Comparison of ENCODE assay signal across 35 cellular contexts in the genomic region with DNA sequence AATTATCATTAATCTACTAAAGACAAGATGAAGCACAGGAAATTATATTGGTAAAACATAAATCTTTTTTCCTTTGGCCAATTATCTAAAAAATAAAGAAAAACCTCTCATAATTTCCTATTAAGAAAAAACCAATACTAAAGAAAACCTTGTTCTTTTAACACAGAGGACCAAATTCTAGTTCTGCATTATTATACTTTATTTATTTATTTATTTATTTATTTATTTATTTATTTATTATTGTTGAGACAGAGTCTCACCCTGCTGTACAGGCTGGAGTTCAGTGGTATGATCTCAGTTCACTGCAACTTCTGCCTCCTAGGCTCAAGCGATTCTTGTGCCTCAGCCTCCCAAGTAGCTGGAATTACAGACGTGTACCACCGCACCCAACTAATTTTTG.
"Had no signal": no experiment of that assay in that cellular context is flagged by ENCODE, and none has a peak within 500 bp of the region (broad histone marks: within the 10 kb centered on the region; RNA-seq: fewer than 3 reads in every experiment).

No MANE protein-coding gene starts in this region.

- H3K4me3 ChIP-seq: MG63 had no signal

- DNase-seq: Karpas-422, Kasumi-1, MG63, MM.1S, MV-4-11, NCI-H1048, NCI-H1092, NCI-H1092 treated with DMSO at 0.1 percent for 48 hours, NCI-H1105, NCI-H1105 treated with DMSO at 0.1 percent for 48 hours, NCI-H1417, NCI-H1417 treated with DMSO at 0.1 percent for 48 hours, NCI-H1436, NCI-H1436 treated with DMSO at 0.1 percent for 48 hours, NCI-H146, NCI-H1694, NCI-H1694 treated with DMSO at 0.1 percent for 48 hours, NCI-H187, NCI-H187 treated with DMSO at 0.1 percent for 48 hours, NCI-H1930, NCI-H2029, NCI-H2029 treated with DMSO at 0.1 percent for 48 hours, NCI-H2081, NCI-H2081 treated with DMSO at 0.1 percent for 48 hours, NCI-H2107, NCI-H2171, NCI-H2171 treated with DMSO at 0.1 percent for 48 hours, NCI-H2227 treated with DMSO at 0.1 percent for 48 hours, NCI-H226, NCI-H345, NCI-H446, NCI-H446 treated with DMSO at 0.1 percent for 48 hours, NCI-H510A, NCI-H510A treated with DMSO at 0.1 percent for 48 hours, NCI-H524 had no signal

- H3K36me3 ChIP-seq: MG63 had no signal
